ENCODE assay signal across 12 cellular contexts in genomic region chr7:101947899-101948298, GRCh38.
DNase-seq lines count a peak whose midpoint lies in the region; ATAC-seq and TF ChIP-seq lines count a peak whose summit lies in the region.
"Had no signal": no experiment of that assay in that cellular context is flagged by ENCODE, and none has a peak within 500 bp of the region (broad histone marks: within the 10 kb centered on the region; RNA-seq: fewer than 3 reads in every experiment).

No MANE protein-coding gene starts in this region.

- peak overlapping the region in 7 of 11 experiments; percentile 5 to 54 (median 25); a peak in 11 of 22 replicates for H3K27ac ChIP-seq in BLaER1 treated with 17β-estradiol and CSF1 and Interleukin-3, amounts not matched to agents 10 nM and 100 nM
- no peak overlapping the region for H3K27ac ChIP-seq in brain microvascular endothelial cell
- H3K27ac ChIP-seq: KMS-11 had no signal

- DNase-seq in NCI-H2171 (lab: John Stamatoyannopoulos, UW) (peak; percentile 63), brain microvascular endothelial cell (peak; percentile 33), lung microvascular endothelial cell (ENCODE audit: low read depth in 2 of 2) (peak; percentile 71 to 84), GM19240 (ENCODE audit: insufficient read length, low spot score) (no peak)
- DNase-seq in activated effector memory CD4-positive, alpha-beta T cell treated with anti-CD3 and anti-CD28 coated beads, Interleukin-2, amount 50 U/mL, for 16 hours: no peak
- no peak for DNase-seq in activated naive CD4-positive, alpha-beta T cell treated with anti-CD3 and anti-CD28 coated beads, Interleukin-2, amount 50 U/mL, for 16 hours
- DNase-seq: AML-193, T-cell had no signal

- peaks cover 31 to 99% (median 68%) of the 10 kb centered on the region in 11 experiments; a peak in 20 of 22 replicates for H4K20me1 ChIP-seq in BLaER1 treated with 17β-estradiol and CSF1 and Interleukin-3, amounts not matched to agents 10 nM and 100 nM

- ATAC-seq in GM18511 (IDR thresholded peaks at IDR 0.05; ENCODE audit: unreplicated experiment): no peak
- ATAC-seq: stimulated activated effector memory CD8-positive, alpha-beta T cell treated with anti-CD3 and anti-CD28 coated beads, Interleukin-12 subunit alpha, Interleukin-12 subunit beta, amount 100 ng/mL, for 72 hours; T-cell had no signal

- H3K9me3 ChIP-seq in BLaER1 treated with 17β-estradiol and CSF1 and Interleukin-3, amounts not matched to agents 10 nM and 100 nM (replicated peaks in 1 of 11): no peaks in the 10 kb centered on the region; a peak in 1 of 22 replicates

- in situ Hi-C loops in brain microvascular endothelial cell (cut with HindIII; ENCODE audit: low pct_ligation_motif_present, low sequenced_read_pairs): no loop called here

- peak overlapping the region in 6 of 11 experiments; percentile 4 to 34 (median 18); a peak in 6 of 22 replicates for H3K9ac ChIP-seq in BLaER1 treated with 17β-estradiol and CSF1 and Interleukin-3, amounts not matched to agents 10 nM and 100 nM
- H3K9ac ChIP-seq: KMS-11 had no signal

- 0 out of 20 replicates have a peak overlapping the region, but pooled peaks of 1 of the 10 experiments have one; percentile 4 for H3K4me3 ChIP-seq in BLaER1 treated with 17β-estradiol and CSF1 and Interleukin-3, amounts not matched to agents 10 nM and 100 nM
- no peak overlapping the region for H3K4me3 ChIP-seq in brain microvascular endothelial cell (ENCODE audit: low read depth, low read length)

- TF ChIP-seq CTCF in brain microvascular endothelial cell (IDR thresholded peaks at IDR 0.05; ENCODE audit: low read depth, low read length, missing control alignments): no peak

- peaks cover 82 to 100% (median 93%) of the 10 kb centered on the region in 10 experiments for H3K4me1 ChIP-seq in BLaER1 treated with 17β-estradiol and CSF1 and Interleukin-3, amounts not matched to agents 10 nM and 100 nM

- H3K4me2 ChIP-seq in BLaER1 treated with 17β-estradiol and CSF1 and Interleukin-3, amounts not matched to agents 10 nM and 100 nM: peak overlapping the region; percentile 61 to 90 (median 73)
- H3K4me2 ChIP-seq: KMS-11 had no signal

- H3K36me3 ChIP-seq in BLaER1 treated with 17β-estradiol and CSF1 and Interleukin-3, amounts not matched to agents 10 nM and 100 nM: peaks cover 0 to 44% (median 29%) of the 10 kb centered on the region in 11 experiments; a peak in 15 of 22 replicates
- H3K36me3 ChIP-seq in brain microvascular endothelial cell (replicated peaks): no peaks in the 10 kb centered on the region

- H3K27me3 ChIP-seq in BLaER1 treated with 17β-estradiol and CSF1 and Interleukin-3, amounts not matched to agents 10 nM and 100 nM: no peaks in the 10 kb centered on the region
- no peaks in the 10 kb centered on the region for H3K27me3 ChIP-seq in brain microvascular endothelial cell (replicated peaks)

Comparison
In these comparisons a context has a peak if more than half of its experiments do, and no peak if none do; other contexts are left out.
1. DNase-seq: peak in NCI-H2171 (single experiment), brain microvascular endothelial cell (single experiment) and lung microvascular endothelial cell (2 of 2); none in activated effector memory CD4-positive, alpha-beta T cell treated with anti-CD3 and anti-CD28 coated beads, Interleukin-2, amount 50 U/mL, for 16 hours (single experiment), GM19240 (single experiment) and activated naive CD4-positive, alpha-beta T cell treated with anti-CD3 and anti-CD28 coated beads, Interleukin-2, amount 50 U/mL, for 16 hours (single experiment).